13 cellular contexts compared by ENCODE assay signal in the genomic region with DNA sequence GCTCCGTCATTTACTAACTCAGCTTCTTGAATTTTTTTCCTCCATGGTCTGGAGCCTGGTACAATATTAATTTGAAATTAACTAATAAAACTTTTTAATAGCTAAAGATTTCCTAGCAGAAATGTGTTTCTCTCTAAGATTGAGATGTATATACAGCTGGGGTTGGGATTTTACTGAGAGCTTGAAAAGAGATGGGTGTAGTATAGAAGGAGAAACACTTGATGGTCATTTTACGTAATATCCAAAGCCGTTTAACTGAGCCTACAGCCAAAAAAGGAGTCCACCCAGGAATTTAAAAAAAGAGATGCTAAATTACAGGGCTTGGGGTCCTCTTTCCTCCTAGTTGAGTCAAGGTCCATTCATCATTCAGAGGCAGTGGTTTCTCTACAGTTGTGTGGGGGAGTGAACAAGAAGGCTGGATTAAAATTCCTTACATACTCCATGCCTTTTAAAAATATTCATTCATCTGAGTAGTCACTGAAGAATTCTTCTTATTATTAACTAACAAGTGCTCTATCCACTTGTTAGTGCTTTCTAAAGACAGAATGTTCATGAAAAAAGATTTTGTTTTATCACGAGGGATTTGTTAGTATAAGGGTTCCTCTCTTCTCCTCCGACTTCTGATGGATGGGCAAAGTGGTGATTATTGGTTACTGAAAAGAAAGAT.
A peak's percentile ranks its signal among the peaks of the same experiment; 100 is the strongest.
DNase-seq lines count a peak whose midpoint lies in the region; ATAC-seq and TF ChIP-seq lines count a peak whose summit lies in the region.
"Had no signal": no experiment of that assay in that cellular context is flagged by ENCODE, and none has a peak within 500 bp of the region (broad histone marks: within the 10 kb centered on the region; RNA-seq: fewer than 3 reads in every experiment).

No MANE protein-coding gene starts in this region.

- POLR2A ChIA-PET in GM10248 (lab: Yijun Ruan, JAX): no interaction called here
- POLR2A ChIA-PET in naive thymus-derived CD8-positive, alpha-beta T cell (lab: Charles Lee): no interaction called here

- H3K4me3 Mint-ChIP-seq in naive thymus-derived CD8-positive, alpha-beta T cell: no peak overlapping the region

- H3K9me3 Mint-ChIP-seq in naive thymus-derived CD8-positive, alpha-beta T cell: peaks cover 0 to 2% (median 0%) of the 10 kb centered on the region in 9 donors

- ATAC-seq in RWPE2 (ENCODE audit: low read depth): peak; percentile 75
- no peak for ATAC-seq in naive thymus-derived CD8-positive, alpha-beta T cell
- ATAC-seq: left lobe of liver had no signal

- H3K79me2 ChIP-seq in fibroblast of lung (ENCODE audit: control insufficient read depth, insufficient read depth, low read length) (no peaks in the 10 kb centered on the region), osteoblast (ENCODE audit: insufficient read depth, low read length) (no peaks in the 10 kb centered on the region)

- H3K4me1 ChIP-seq in RWPE2 (ENCODE audit: insufficient read depth, poor library complexity, severe bottlenecking) (peaks cover 21% of the 10 kb centered on the region), fibroblast of lung (ENCODE audit: control insufficient read depth, extremely low read depth, insufficient read depth, low read length) (peaks cover 8% of the 10 kb centered on the region), osteoblast (ENCODE audit: insufficient read depth, low read length) (peaks cover 30% of the 10 kb centered on the region)
- H3K4me1 ChIP-seq: Peyer's patch had no signal

- no peaks in the 10 kb centered on the region for H4K20me1 ChIP-seq in fibroblast of lung (ENCODE audit: control insufficient read depth, extremely low read depth, insufficient read depth, low read length)
- no peaks in the 10 kb centered on the region for H4K20me1 ChIP-seq in osteoblast (ENCODE audit: insufficient read depth, low read length)

- H2AFZ ChIP-seq in fibroblast of lung (ENCODE audit: low read length) (no peak overlapping the region), osteoblast (ENCODE audit: low read length) (no peak overlapping the region)

- H3K4me1 Mint-ChIP-seq in naive thymus-derived CD8-positive, alpha-beta T cell: no peaks in the 10 kb centered on the region

- H3K36me3 ChIP-seq in RWPE2 (ENCODE audit: low read depth) (peaks cover 2% of the 10 kb centered on the region; the same call in 1 of the 2 replicates), fibroblast of lung (ENCODE audit: control insufficient read depth, insufficient read depth, low read length) (no peaks in the 10 kb centered on the region), osteoblast (ENCODE audit: insufficient read depth, low read length) (no peaks in the 10 kb centered on the region)
- H3K36me3 ChIP-seq: Peyer's patch had no signal

- H3K36me3 Mint-ChIP-seq in naive thymus-derived CD8-positive, alpha-beta T cell: peaks cover 0 to 6% (median 0%) of the 10 kb centered on the region in 3 donors

- no peaks in the 10 kb centered on the region for H3K27me3 ChIP-seq in RWPE2 (ENCODE audit: insufficient read depth, poor library complexity, severe bottlenecking)
- no peaks in the 10 kb centered on the region for H3K27me3 ChIP-seq in fibroblast of lung (ENCODE audit: control insufficient read depth, insufficient read depth, low read length)
- no peaks in the 10 kb centered on the region for H3K27me3 ChIP-seq in osteoblast (ENCODE audit: insufficient read depth, low read length)
- H3K27me3 ChIP-seq: Peyer's patch had no signal

- no peak overlapping the region for H3K27ac Mint-ChIP-seq in naive thymus-derived CD8-positive, alpha-beta T cell

- no peak overlapping the region for H3K4me3 ChIP-seq in RWPE2 (ENCODE audit: severe bottlenecking)
- H3K4me3 ChIP-seq in fibroblast of lung (replicated peaks in 1 of 4; ENCODE audit: control extremely low read depth in 1 of 4, insufficient read depth in 1 of 4, low read depth in 3 of 4, low read length in 4 of 4): no peak overlapping the region
- peak overlapping the region; percentile 26 for H3K4me3 ChIP-seq in osteoblast (ENCODE audit: insufficient read depth, low read length)

- CTCF ChIA-PET in GM10248 (lab: Yijun Ruan, JAX): interaction anchor here (1.2 kb wide), 1 partner anchor 12 kb away, joined by 4 read pairs; no protein-coding TSS in a partner anchor

- H3K27me3 Mint-ChIP-seq in naive thymus-derived CD8-positive, alpha-beta T cell: peaks cover 3 to 25% (median 7%) of the 10 kb centered on the region in 5 donors

- H3K4me2 ChIP-seq in fibroblast of lung (ENCODE audit: extremely low read depth, insufficient read depth, low read length) (peak overlapping the region; percentile 61), osteoblast (ENCODE audit: insufficient read depth, low read length) (peak overlapping the region; percentile 72)

- no peak overlapping the region for H3K9ac ChIP-seq in fibroblast of lung (ENCODE audit: insufficient read depth, low read length)

- peak; percentile 62 for DNase-seq in DMS114 treated with DMSO at 0.1 percent for 48 hours (lab: John Stamatoyannopoulos, UW; ENCODE audit: unreplicated experiment)
- no peak for DNase-seq in RWPE2 (ENCODE audit: low spot score)
- peak; percentile 44 to 96 for DNase-seq in fibroblast of lung (ENCODE audit: low read depth in 2 of 2)
- DNase-seq in osteoblast (ENCODE audit: insufficient read length, low spot score, missing footprints): peak; percentile 74
- no peak for DNase-seq in NCI-H2227 (lab: John Stamatoyannopoulos, UW; ENCODE audit: unreplicated experiment)
- no peak for DNase-seq in GM10248 (ENCODE audit: extremely low spot score)
- DNase-seq in inferior parietal cortex (ENCODE audit: extremely low spot score): no peak
- no peak for DNase-seq in naive thymus-derived CD8-positive, alpha-beta T cell
- DNase-seq: DMS 273 treated with DMSO at 0.1 percent for 48 hours; MV-4-11; Peyer's patch; stimulated activated CD4-positive, alpha-beta T cell treated with anti-CD3 and anti-CD28 coated beads, Interleukin-15, amount 100 ng/mL, for 24 hours had no signal

- H3K9me3 ChIP-seq in RWPE2 (ENCODE audit: severe bottlenecking) (no peaks in the 10 kb centered on the region), fibroblast of lung (ENCODE audit: control insufficient read depth, insufficient read depth, low read depth, low read length) (no peaks in the 10 kb centered on the region), osteoblast (ENCODE audit: low read depth, low read length) (no peaks in the 10 kb centered on the region)
- H3K9me3 ChIP-seq: Peyer's patch had no signal

- peak overlapping the region; percentile 88 for H3K27ac ChIP-seq in RWPE2 (ENCODE audit: poor library complexity, severe bottlenecking)
- H3K27ac ChIP-seq in fibroblast of lung (ENCODE audit: insufficient read depth, low read length): peak overlapping the region; percentile 8
- peak overlapping the region; percentile 71 for H3K27ac ChIP-seq in osteoblast (ENCODE audit: low read depth, low read length)

- TF ChIP-seq CTCF in RWPE2 (IDR thresholded peaks at IDR 0.05; ENCODE audit: poor library complexity, severe bottlenecking) (no peak), fibroblast of lung (conservative IDR thresholded peaks at IDR 0.05 in 1 of 2, IDR thresholded peaks at IDR 0.05 in 1 of 2; ENCODE audit: low read depth in 1 of 2, low read length in 2 of 2) (no peak), osteoblast (IDR thresholded peaks at IDR 0.05; ENCODE audit: extremely low read depth, low read depth, low read length) (no peak), GM10248 (IDR thresholded peaks at IDR 0.05; ENCODE audit: control extremely low read depth, extremely low read depth, low read depth, missing control alignments) (no peak)

Comparison
In these comparisons a context has a peak if more than half of its experiments do, and no peak if none do; other contexts are left out.
1. DNase-seq: peak in DMS114 treated with DMSO at 0.1 percent for 48 hours (single experiment), fibroblast of lung (2 of 2) and osteoblast (single experiment); none in RWPE2 (single experiment), NCI-H2227 (single experiment), GM10248 (single experiment), inferior parietal cortex (single experiment) and naive thymus-derived CD8-positive, alpha-beta T cell (0 of 10).
2. H3K27ac ChIP-seq: peak in every context shown above with its lines; median percentile 88 in RWPE2; 71 in osteoblast; 8 in fibroblast of lung.